In the genomic region with DNA sequence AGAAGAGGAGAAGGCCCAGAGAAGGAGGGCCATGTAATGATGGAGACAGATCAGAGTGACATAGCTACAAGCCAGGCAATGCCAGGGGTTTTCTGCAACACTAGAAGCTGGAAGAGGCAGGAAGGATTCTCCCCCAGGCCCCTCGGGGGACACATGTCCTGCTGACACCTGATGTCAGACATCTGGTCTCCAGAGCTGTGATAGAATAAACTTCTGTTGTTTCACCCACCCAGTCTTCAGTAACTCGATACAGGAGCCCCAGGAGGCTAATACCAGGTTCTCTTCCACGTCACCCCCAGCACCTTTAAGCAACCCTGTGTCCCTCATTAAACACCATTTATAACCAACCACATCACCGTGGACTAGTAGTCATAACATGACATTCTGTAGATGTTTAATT, we compare ENCODE assay signal across 16 cellular contexts.
"Had no signal": no experiment of that assay in that cellular context is flagged by ENCODE, and none has a peak within 500 bp of the region (broad histone marks: within the 10 kb centered on the region; RNA-seq: fewer than 3 reads in every experiment).

No MANE protein-coding gene starts in this region.

- H3K36me3 ChIP-seq: left ventricle myocardium inferior, lower lobe of right lung, stomach, thoracic aorta had no signal

- H3K9me3 ChIP-seq: left ventricle myocardium inferior, lower lobe of right lung, stomach, thoracic aorta had no signal

- DNase-seq: cortex of kidney; dorsolateral prefrontal cortex; effector CD8-positive, alpha-beta T cell; islet precursor cell; left ventricle myocardium inferior; lower lobe of right lung; midbrain; posterior cingulate gyrus; stimulated activated CD4-positive, alpha-beta T cell treated with anti-CD3 and anti-CD28 coated beads, Interleukin-12 subunit alpha, Interleukin-12 subunit beta, amount 100 ng/mL, for 4 hours; stimulated activated naive CD4-positive, alpha-beta T cell; stomach; substantia nigra; trophoblast cell had no signal

- H3K27ac ChIP-seq: dorsolateral prefrontal cortex, left ventricle myocardium inferior, lower lobe of right lung, stomach, thoracic aorta had no signal

- ATAC-seq: lower lobe of right lung; natural killer cell treated with Interleukin-12 subunit alpha and Interleukin-12 subunit beta and Interleukin-15 and Interleukin-18, amount 100 ng/mL, for 72 hours; sciatic nerve had no signal

- H3K4me1 ChIP-seq: left ventricle myocardium inferior, lower lobe of right lung had no signal

- H3K4me3 ChIP-seq: dorsolateral prefrontal cortex, left ventricle myocardium inferior, lower lobe of right lung, stomach, thoracic aorta had no signal
